Comparison of ENCODE assay signal across 19 cellular contexts in genomic region chr5:59107692-59108091, GRCh38.
DNase-seq lines count a peak whose midpoint lies in the region; ATAC-seq and TF ChIP-seq lines count a peak whose summit lies in the region.
"Had no signal": no experiment of that assay in that cellular context is flagged by ENCODE, and none has a peak within 500 bp of the region (broad histone marks: within the 10 kb centered on the region; RNA-seq: fewer than 3 reads in every experiment).

No MANE protein-coding gene starts in this region.

- H3K4me3 Mint-ChIP-seq in Calu3 (ENCODE audit: low read depth, unreplicated experiment): no peak overlapping the region

- H3K36me3 ChIP-seq in brain microvascular endothelial cell (replicated peaks): no peaks in the 10 kb centered on the region
- H3K36me3 ChIP-seq: tibial nerve had no signal

- peak; percentile 43 for DNase-seq in Calu3
- DNase-seq in NCI-H446 treated with DMSO at 0.1 percent for 48 hours (lab: John Stamatoyannopoulos, UW): peak; percentile 29
- peak; percentile 75 for DNase-seq in epithelial cell of esophagus (ENCODE audit: low read depth)
- DNase-seq in mucosa of gallbladder (ENCODE audit: low spot score): peak; percentile 48
- no peak for DNase-seq in activated CD4-positive, CD25-positive, alpha-beta regulatory T cell (lab: John Stamatoyannopoulos, UW)
- no peak for DNase-seq in NK-92 (lab: John Stamatoyannopoulos, UW; ENCODE audit: unreplicated experiment)
- no peak for DNase-seq in brain microvascular endothelial cell
- DNase-seq: activated CD4-positive, alpha-beta T cell treated with anti-CD3 and anti-CD28 coated beads, Interleukin-2, amount 50 U/mL, for 4 hours; anterior cingulate cortex; effector CD8-positive, alpha-beta T cell; head of caudate nucleus; MM.1S; NCI-H2081; NK-92 treated with Interleukin-12 subunit alpha and Interleukin-12 subunit beta, amount 100 ng/mL, for 24 hours; SHP77 treated with DMSO at 0.1 percent for 48 hours; stimulated activated CD8-positive, alpha-beta memory T cell treated with anti-CD3 and anti-CD28 coated beads, Interleukin-4, amount 100 ng/mL, for 48 hours had no signal

- H3K9me3 Mint-ChIP-seq in Calu3 (ENCODE audit: low read depth, unreplicated experiment): no peaks in the 10 kb centered on the region

- H3K4me3 ChIP-seq in epithelial cell of esophagus (ENCODE audit: low read length) (no peak overlapping the region), brain microvascular endothelial cell (ENCODE audit: low read depth, low read length) (no peak overlapping the region)
- H3K4me3 ChIP-seq: tibial nerve had no signal

- intact Hi-C loops in Calu3 (cut with micrococcal nuclease; ENCODE audit: unreplicated experiment): no loop called here

- H3K27ac ChIP-seq in brain microvascular endothelial cell: no peak overlapping the region
- H3K27ac ChIP-seq: C4-2B, tibial nerve had no signal

- CTCF ChIA-PET in Calu3 (lab: Charles Lee): no interaction called here

- H3K27me3 ChIP-seq in brain microvascular endothelial cell (replicated peaks): no peaks in the 10 kb centered on the region
- H3K27me3 ChIP-seq: tibial nerve had no signal

- H3K27ac Mint-ChIP-seq in Calu3 (ENCODE audit: unreplicated experiment): no peak overlapping the region

- BruUV-seq in Calu3 (replicated peaks; lab: Mats Ljungman, UMichigan): no TSS peak

- in situ Hi-C loops in brain microvascular endothelial cell (cut with HindIII; ENCODE audit: low pct_ligation_motif_present, low sequenced_read_pairs): no loop called here

- H3K36me3 Mint-ChIP-seq in Calu3 (ENCODE audit: insufficient read depth, unreplicated experiment): no peaks in the 10 kb centered on the region

- peaks cover 12% of the 10 kb centered on the region for H3K4me1 Mint-ChIP-seq in Calu3 (ENCODE audit: low read depth, unreplicated experiment)

- TF ChIP-seq CTCF in Calu3 (IDR thresholded peaks at IDR 0.05; ENCODE audit: unreplicated experiment) (no peak), epithelial cell of esophagus (IDR thresholded peaks at IDR 0.05; ENCODE audit: insufficient read depth, low read depth, low read length, missing control alignments) (no peak), brain microvascular endothelial cell (IDR thresholded peaks at IDR 0.05; ENCODE audit: low read depth, low read length, missing control alignments) (no peak)

- H3K27me3 Mint-ChIP-seq in Calu3 (ENCODE audit: unreplicated experiment): no peaks in the 10 kb centered on the region

- ATAC-seq in GM18520 (IDR thresholded peaks at IDR 0.05; ENCODE audit: unreplicated experiment): no peak

Comparison
In these comparisons a context has a peak if more than half of its experiments do, and no peak if none do; other contexts are left out.
1. DNase-seq: peak in Calu3 (single experiment), NCI-H446 treated with DMSO at 0.1 percent for 48 hours (single experiment), epithelial cell of esophagus (single experiment) and mucosa of gallbladder (single experiment); none in activated CD4-positive, CD25-positive, alpha-beta regulatory T cell (0 of 4), NK-92 (single experiment) and brain microvascular endothelial cell (single experiment).